8 cellular contexts compared by ENCODE assay signal in the genomic region with DNA sequence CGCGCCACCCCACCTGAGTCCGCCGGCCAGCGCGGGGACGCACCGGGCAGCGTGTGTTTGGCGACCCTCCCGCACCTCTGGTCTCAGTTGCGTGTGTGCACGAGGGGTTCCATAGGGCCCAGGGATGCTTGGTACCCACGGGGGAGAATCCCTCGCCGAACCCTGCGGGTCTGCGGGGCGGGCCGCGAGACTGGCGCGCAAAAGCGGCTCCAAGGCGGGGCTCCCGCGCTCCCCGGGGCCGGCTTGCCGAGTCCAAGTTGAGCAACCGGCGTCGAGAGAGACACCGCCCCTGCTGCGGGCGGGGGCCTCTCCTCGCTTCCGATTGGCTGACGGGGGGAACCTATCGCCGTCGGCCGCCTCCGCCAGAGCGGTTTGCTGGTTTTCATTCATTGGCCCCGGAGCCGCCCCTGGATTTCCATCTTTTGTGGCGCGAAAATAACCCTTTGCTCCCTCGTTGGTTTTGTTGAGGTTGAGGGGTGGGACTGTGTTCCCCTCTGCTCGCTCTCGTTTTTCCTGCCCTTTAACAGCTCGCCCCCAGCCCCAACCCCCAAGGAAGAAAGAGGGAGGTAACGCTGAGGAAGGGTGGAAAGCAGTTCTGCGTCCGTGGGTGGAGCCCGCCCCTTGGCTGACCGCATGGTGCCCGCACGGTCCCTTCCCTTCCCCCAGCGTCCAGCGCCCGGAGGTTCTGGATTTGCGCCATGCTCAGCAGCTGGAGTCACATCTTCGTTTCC. TPM values are rescaled to one million over a fixed set of nuclear protein-coding genes. Genes with fewer than 3 reads are reported as not detected.
DNase-seq lines count a peak whose midpoint lies in the region; ATAC-seq and TF ChIP-seq lines count a peak whose summit lies in the region.

No MANE protein-coding gene starts in this region.

- H3K9ac ChIP-seq in fibroblast of lung (ENCODE audit: insufficient read depth, low read length) (peak overlapping the region; percentile 43), neural progenitor cell (peak overlapping the region; percentile 87)

- H2AFZ ChIP-seq in fibroblast of lung (ENCODE audit: low read length), result peak overlapping the region; percentile 71
- peak overlapping the region; percentile 36 for H2AFZ ChIP-seq in neural progenitor cell (replicated peaks)

- ATAC-seq in GM19467 (IDR thresholded peaks at IDR 0.05; ENCODE audit: unreplicated experiment) (peak; percentile 62), HG03520 (IDR thresholded peaks at IDR 0.05; ENCODE audit: unreplicated experiment) (peak; percentile 62)

- H3K9me3 Mint-ChIP-seq in activated CD4-positive, alpha-beta memory T cell treated with anti-CD3 and anti-CD28 coated beads for 36 hours, result no peaks in the 10 kb centered on the region
- peaks cover 3% of the 10 kb centered on the region for H3K9me3 Mint-ChIP-seq in neural progenitor cell

- H3F3A ChIP-seq in neural progenitor cell (ENCODE audit: low read depth), result peaks cover 70% of the 10 kb centered on the region

- peaks cover 60% of the 10 kb centered on the region for H3K27me3 Mint-ChIP-seq in activated CD4-positive, alpha-beta memory T cell treated with anti-CD3 and anti-CD28 coated beads for 36 hours
- peaks cover 3% of the 10 kb centered on the region for H3K27me3 Mint-ChIP-seq in neural progenitor cell (ENCODE audit: insufficient read depth, low read depth)

- TF ChIP-seq CTCF in fibroblast of lung (conservative IDR thresholded peaks at IDR 0.05 in 1 of 2, IDR thresholded peaks at IDR 0.05 in 1 of 2; ENCODE audit: low read depth in 1 of 2, low read length in 2 of 2) (no peak), neural progenitor cell (IDR thresholded peaks at IDR 0.05) (no peak)

- intact Hi-C loops in activated CD4-positive, alpha-beta memory T cell treated with anti-CD3 and anti-CD28 coated beads for 36 hours (cut with micrococcal nuclease), result loop anchor here (2.0 to 5.0 kb wide), 3 partner anchors 101 to 293 kb away; partner anchors contain the start of gene CCDC126

- H3K4me1 Mint-ChIP-seq in activated CD4-positive, alpha-beta memory T cell treated with anti-CD3 and anti-CD28 coated beads for 36 hours (ENCODE audit: low read depth), result peaks cover 27% of the 10 kb centered on the region
- H3K4me1 Mint-ChIP-seq in neural progenitor cell, result peaks cover 22% of the 10 kb centered on the region

- H3K4me1 ChIP-seq in fibroblast of lung (ENCODE audit: control insufficient read depth, extremely low read depth, insufficient read depth, low read length) (peaks cover 2% of the 10 kb centered on the region), neural progenitor cell (peaks cover 34% of the 10 kb centered on the region)

- POLR2A ChIA-PET in activated CD4-positive, alpha-beta memory T cell treated with anti-CD3 and anti-CD28 coated beads for 36 hours (lab: Charles Lee), result interaction anchor here (0.5 kb wide), 1 partner anchor 61 kb away, joined by 3 read pairs; no protein-coding TSS in a partner anchor

- peaks cover under 1% of the 10 kb centered on the region for H3K79me2 ChIP-seq in fibroblast of lung (ENCODE audit: control insufficient read depth, insufficient read depth, low read length)
- H3K79me2 ChIP-seq in neural progenitor cell (ENCODE audit: low read depth), result peaks cover 84% of the 10 kb centered on the region

- H3K4me2 ChIP-seq in fibroblast of lung (ENCODE audit: extremely low read depth, insufficient read depth, low read length), result peak overlapping the region; percentile 93
- peak overlapping the region; percentile 96 for H3K4me2 ChIP-seq in neural progenitor cell

- H3K27me3 ChIP-seq in fibroblast of lung (ENCODE audit: control insufficient read depth, insufficient read depth, low read length), result peaks cover 35% of the 10 kb centered on the region
- no peaks in the 10 kb centered on the region for H3K27me3 ChIP-seq in neural progenitor cell

- H3K4me3 ChIP-seq in fibroblast of lung (replicated peaks in 1 of 4; ENCODE audit: control extremely low read depth in 1 of 4, insufficient read depth in 1 of 4, low read depth in 3 of 4, low read length in 4 of 4), result peak overlapping the region; percentile 42 to 82 (median 52)
- peak overlapping the region; percentile 94 for H3K4me3 ChIP-seq in neural progenitor cell

- H3K4me3 Mint-ChIP-seq in activated CD4-positive, alpha-beta memory T cell treated with anti-CD3 and anti-CD28 coated beads for 36 hours, result peak overlapping the region; percentile 63
- H3K4me3 Mint-ChIP-seq in neural progenitor cell, result peak overlapping the region; percentile 93

- CTCF ChIA-PET in activated CD4-positive, alpha-beta memory T cell treated with anti-CD3 and anti-CD28 coated beads for 36 hours (lab: Charles Lee), result interaction anchor here (0.7 to 2.0 kb wide), 2 partner anchors 201 kb away, joined by 4 to 10 read pairs; no protein-coding TSS in a partner anchor

- H3K27ac ChIP-seq in fibroblast of lung (ENCODE audit: insufficient read depth, low read length) (no peak overlapping the region), neural progenitor cell (peak overlapping the region; percentile 98)

- H3K36me3 ChIP-seq in fibroblast of lung (ENCODE audit: control insufficient read depth, insufficient read depth, low read length) (no peaks in the 10 kb centered on the region), neural progenitor cell (no peaks in the 10 kb centered on the region)

- no peaks in the 10 kb centered on the region for H3K9me3 ChIP-seq in fibroblast of lung (ENCODE audit: control insufficient read depth, insufficient read depth, low read depth, low read length)
- H3K9me3 ChIP-seq in neural progenitor cell (ENCODE audit: low read depth), result no peaks in the 10 kb centered on the region

- DNase-seq in DMS153 (lab: John Stamatoyannopoulos, UW) (peak; percentile 98), NCI-H524 (lab: John Stamatoyannopoulos, UW) (peak; percentile 98), fibroblast of lung (ENCODE audit: low read depth in 2 of 2) (peak; percentile 94 to 97), neural progenitor cell (ENCODE audit: low spot score) (peak; percentile 99), midbrain (lab: John Stamatoyannopoulos, UW) (no peak)
- DNase-seq in activated CD4-positive, alpha-beta memory T cell treated with anti-CD3 and anti-CD28 coated beads for 36 hours, result peak; percentile 91

- peaks cover 2% of the 10 kb centered on the region for H4K20me1 ChIP-seq in fibroblast of lung (ENCODE audit: control insufficient read depth, extremely low read depth, insufficient read depth, low read length)
- H4K20me1 ChIP-seq in neural progenitor cell (ENCODE audit: low read depth), result peaks cover under 1% of the 10 kb centered on the region

- peaks cover 2% of the 10 kb centered on the region for H3K36me3 Mint-ChIP-seq in activated CD4-positive, alpha-beta memory T cell treated with anti-CD3 and anti-CD28 coated beads for 36 hours
- H3K36me3 Mint-ChIP-seq in neural progenitor cell, result peaks cover 3% of the 10 kb centered on the region

- peak overlapping the region; percentile 42 for H3K27ac Mint-ChIP-seq in activated CD4-positive, alpha-beta memory T cell treated with anti-CD3 and anti-CD28 coated beads for 36 hours
- peak overlapping the region; percentile 88 for H3K27ac Mint-ChIP-seq in neural progenitor cell

RNA-seq across cellular contexts. Expression of gene IGF2BP3, which starts 4.0 kb away (rescaled TPM):
- total RNA-seq in activated CD4-positive, alpha-beta memory T cell treated with anti-CD3 and anti-CD28 coated beads for 36 hours, result under 1 TPM; 0.19 to 0.24 TPM
- total RNA-seq in fibroblast of lung (1.5 and 4.3 TPM in 2 replicates), neural progenitor cell (ENCODE audit: low replicate concordance) (172 and 242 TPM in 2 replicates)
- 11.2 and 21.6 TPM in 2 replicates for polyA plus RNA-seq in fibroblast of lung
- 5.8 and 11.6 TPM in 2 replicates for polyA plus RNA-seq in fibroblast of lung (2012)
- 7.8 and 23.9 TPM in 2 replicates for polyA minus RNA-seq in fibroblast of lung (ENCODE audit: low replicate concordance)

RNA-seq across cellular contexts. Expression of gene TRA2A, which starts 57.5 kb away (rescaled TPM):
- 10 to 100 TPM; 75.4 to 77.8 TPM for total RNA-seq in activated CD4-positive, alpha-beta memory T cell treated with anti-CD3 and anti-CD28 coated beads for 36 hours
- total RNA-seq in fibroblast of lung, result 17.2 and 30.4 TPM in 2 replicates
- 57.9 and 85.7 TPM in 2 replicates for polyA plus RNA-seq in fibroblast of lung
- polyA plus RNA-seq in fibroblast of lung (2012), result 50.9 and 57.5 TPM in 2 replicates
- polyA minus RNA-seq in fibroblast of lung (ENCODE audit: low replicate concordance), result 20.7 and 40.0 TPM in 2 replicates
- 81.9 and 126 TPM in 2 replicates for total RNA-seq in neural progenitor cell (ENCODE audit: low replicate concordance)

Comparison
In these comparisons a context has a peak if more than half of its experiments do, and no peak if none do; other contexts are left out.
1. RNA of gene IGF2BP3, which starts 4.0 kb away (total RNA-seq): 172 to 242 TPM in neural progenitor cell; 1.5 to 4.3 TPM in fibroblast of lung and 0.19 to 0.24 TPM in activated CD4-positive, alpha-beta memory T cell treated with anti-CD3 and anti-CD28 coated beads for 36 hours; every median in the first group is over 10 times any median in the second.